ENCODE assay signal across 1 cellular context in the genomic region with DNA sequence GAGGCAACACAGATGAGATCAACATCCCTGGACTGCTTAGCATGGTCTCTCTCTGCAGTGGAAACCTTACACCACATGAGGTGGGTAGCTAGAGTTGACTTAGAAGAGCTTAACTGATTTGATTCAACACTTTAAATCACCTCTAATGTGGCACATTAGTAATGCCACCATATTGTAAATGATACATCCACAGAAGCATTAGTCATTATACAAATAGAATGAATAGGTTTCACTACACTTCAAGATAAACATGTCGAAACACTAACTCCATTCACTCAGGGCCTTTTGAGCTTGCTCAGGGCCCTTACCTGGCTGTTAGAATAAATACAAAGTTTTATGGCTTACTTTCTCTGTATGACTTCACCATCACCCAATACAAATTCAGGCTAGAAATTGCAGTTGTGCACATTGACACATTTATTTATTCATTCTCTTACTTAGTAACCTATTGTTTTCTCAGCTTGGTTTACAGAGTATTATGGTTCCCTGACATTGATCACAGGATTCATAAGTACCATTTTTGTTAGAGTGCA.
A peak's percentile ranks its signal among the peaks of the same experiment; 100 is the strongest.
TF ChIP-seq lines count a peak whose summit lies in the region.

No MANE protein-coding gene starts in this region.

TF ChIP-seq in A549, 52 proteins besides CTCF, POLR2A, EP300 and RAD21 (continued from another document):
- TF ChIP-seq CEBPB (IDR thresholded peaks at IDR 0.05) (peak; percentile 45 to 68; a peak in 3 of 4 replicates), KDM1A (IDR thresholded peaks at IDR 0.05; ENCODE audit: low read depth) (no peak), HEYL (CRISPR knock-in tag; IDR thresholded peaks at IDR 0.05) (no peak), SMC3 (IDR thresholded peaks at IDR 0.05) (0 out of 3 replicates have a peak, but pooled peaks have one; percentile 6), GATA3 (IDR thresholded peaks at IDR 0.05; ENCODE audit: borderline replicate concordance) (peak; percentile 72; the same call in 1 of the 2 replicates), CHD2 (IDR thresholded peaks at IDR 0.05; ENCODE audit: low read length, partially characterized antibody) (no peak), KDM5A (IDR thresholded peaks at IDR 0.05) (no peak), ZSCAN20 (CRISPR knock-in tag; IDR thresholded peaks at IDR 0.05) (no peak), FOXS1 (CRISPR knock-in tag; IDR thresholded peaks at IDR 0.05) (no peak), TFCP2L1 (CRISPR knock-in tag; IDR thresholded peaks at IDR 0.05) (no peak), RCOR1 (IDR thresholded peaks at IDR 0.05; ENCODE audit: low read depth, low read length) (no peak), ZFP36 (IDR thresholded peaks at IDR 0.05; ENCODE audit: borderline replicate concordance, partially characterized antibody) (peak; percentile 1), ESRRA (IDR thresholded peaks at IDR 0.05; ENCODE audit: borderline replicate concordance, low read length) (no peak), NFE2L2 (conservative IDR thresholded peaks at IDR 0.05; ENCODE audit: low read length) (no peak), BHLHE40 (IDR thresholded peaks at IDR 0.05; ENCODE audit: low read depth, low read length) (no peak)
- TF ChIP-seq, protein P1, sequence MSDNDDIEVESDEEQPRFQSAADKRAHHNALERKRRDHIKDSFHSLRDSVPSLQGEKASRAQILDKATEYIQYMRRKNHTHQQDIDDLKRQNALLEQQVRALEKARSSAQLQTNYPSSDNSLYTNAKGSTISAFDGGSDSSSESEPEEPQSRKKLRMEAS (IDR thresholded peaks at IDR 0.05): 0 out of 2 replicates have a peak, but pooled peaks have one; percentile 15
- TF ChIP-seq, protein P2, sequence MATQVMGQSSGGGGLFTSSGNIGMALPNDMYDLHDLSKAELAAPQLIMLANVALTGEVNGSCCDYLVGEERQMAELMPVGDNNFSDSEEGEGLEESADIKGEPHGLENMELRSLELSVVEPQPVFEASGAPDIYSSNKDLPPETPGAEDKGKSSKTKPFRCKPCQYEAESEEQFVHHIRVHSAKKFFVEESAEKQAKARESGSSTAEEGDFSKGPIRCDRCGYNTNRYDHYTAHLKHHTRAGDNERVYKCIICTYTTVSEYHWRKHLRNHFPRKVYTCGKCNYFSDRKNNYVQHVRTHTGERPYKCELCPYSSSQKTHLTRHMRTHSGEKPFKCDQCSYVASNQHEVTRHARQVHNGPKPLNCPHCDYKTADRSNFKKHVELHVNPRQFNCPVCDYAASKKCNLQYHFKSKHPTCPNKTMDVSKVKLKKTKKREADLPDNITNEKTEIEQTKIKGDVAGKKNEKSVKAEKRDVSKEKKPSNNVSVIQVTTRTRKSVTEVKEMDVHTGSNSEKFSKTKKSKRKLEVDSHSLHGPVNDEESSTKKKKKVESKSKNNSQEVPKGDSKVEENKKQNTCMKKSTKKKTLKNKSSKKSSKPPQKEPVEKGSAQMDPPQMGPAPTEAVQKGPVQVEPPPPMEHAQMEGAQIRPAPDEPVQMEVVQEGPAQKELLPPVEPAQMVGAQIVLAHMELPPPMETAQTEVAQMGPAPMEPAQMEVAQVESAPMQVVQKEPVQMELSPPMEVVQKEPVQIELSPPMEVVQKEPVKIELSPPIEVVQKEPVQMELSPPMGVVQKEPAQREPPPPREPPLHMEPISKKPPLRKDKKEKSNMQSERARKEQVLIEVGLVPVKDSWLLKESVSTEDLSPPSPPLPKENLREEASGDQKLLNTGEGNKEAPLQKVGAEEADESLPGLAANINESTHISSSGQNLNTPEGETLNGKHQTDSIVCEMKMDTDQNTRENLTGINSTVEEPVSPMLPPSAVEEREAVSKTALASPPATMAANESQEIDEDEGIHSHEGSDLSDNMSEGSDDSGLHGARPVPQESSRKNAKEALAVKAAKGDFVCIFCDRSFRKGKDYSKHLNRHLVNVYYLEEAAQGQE (IDR thresholded peaks at IDR 0.05): no peak
- TF ChIP-seq, protein P3, sequence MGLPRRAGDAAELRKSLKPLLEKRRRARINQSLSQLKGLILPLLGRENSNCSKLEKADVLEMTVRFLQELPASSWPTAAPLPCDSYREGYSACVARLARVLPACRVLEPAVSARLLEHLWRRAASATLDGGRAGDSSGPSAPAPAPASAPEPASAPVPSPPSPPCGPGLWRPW (IDR thresholded peaks at IDR 0.05): no peak
- TF ChIP-seq, protein P4, sequence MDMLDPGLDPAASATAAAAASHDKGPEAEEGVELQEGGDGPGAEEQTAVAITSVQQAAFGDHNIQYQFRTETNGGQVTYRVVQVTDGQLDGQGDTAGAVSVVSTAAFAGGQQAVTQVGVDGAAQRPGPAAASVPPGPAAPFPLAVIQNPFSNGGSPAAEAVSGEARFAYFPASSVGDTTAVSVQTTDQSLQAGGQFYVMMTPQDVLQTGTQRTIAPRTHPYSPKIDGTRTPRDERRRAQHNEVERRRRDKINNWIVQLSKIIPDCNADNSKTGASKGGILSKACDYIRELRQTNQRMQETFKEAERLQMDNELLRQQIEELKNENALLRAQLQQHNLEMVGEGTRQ (IDR thresholded peaks at IDR 0.05): no peak
TF ChIP-seq in A549: peak in this region for 8.
